9 cellular contexts compared by ENCODE assay signal in genomic region chr15:40807028-40807887, GRCh38. TPM values are rescaled to one million over a fixed set of nuclear protein-coding genes. Genes with fewer than 3 reads are reported as not detected.
DNase-seq lines count a peak whose midpoint lies in the region; ATAC-seq, FAIRE-seq and TF ChIP-seq lines count a peak whose summit lies in the region.
"Had no signal": no experiment of that assay in that cellular context is flagged by ENCODE, and none has a peak within 500 bp of the region (broad histone marks: within the 10 kb centered on the region; RNA-seq: fewer than 3 reads in every experiment).

TSS of gene DNAJC17 (minus strand) at chr15:40807473. CDS start at chr15:40807446, 27 bp downstream.
TSS of gene ZFYVE19 (plus strand) at chr15:40807089. CDS start at chr15:40807590, 501 bp downstream.

- H3K4me1 ChIP-seq in smooth muscle cell (ENCODE audit: low read depth), result peaks cover 6% of the 10 kb centered on the region

- TF ChIP-seq CTCF in WI38 (IDR thresholded peaks at IDR 0.05; ENCODE audit: low read depth, low read length), result no peak
- TF ChIP-seq CTCF in bronchial epithelial cell (IDR thresholded peaks at IDR 0.05; ENCODE audit: insufficient read depth, low read length, severe bottlenecking), result no peak
- TF ChIP-seq CTCF in smooth muscle cell (IDR thresholded peaks at IDR 0.05; ENCODE audit: borderline replicate concordance, insufficient read depth, poor library complexity, severe bottlenecking), result no peak

- H3K36me3 ChIP-seq in bronchial epithelial cell (ENCODE audit: control insufficient read depth, insufficient read depth, low read length) (peaks cover 5% of the 10 kb centered on the region), smooth muscle cell (ENCODE audit: low read depth) (no peaks in the 10 kb centered on the region)

- peaks cover 33% of the 10 kb centered on the region for H3K79me2 ChIP-seq in smooth muscle cell (ENCODE audit: low read depth)

- H3K27ac ChIP-seq in smooth muscle cell (ENCODE audit: low read depth), result peak within 1 kb of the TSS; percentile 49

- H4K20me1 ChIP-seq in smooth muscle cell (ENCODE audit: low read depth), result peaks cover 10% of the 10 kb centered on the region

- WGBS in smooth muscle cell (ENCODE audit: low lambda C conversion rate), result under 1% methylated on average over 55 of the region's 64 CpGs

- no peaks in the 10 kb centered on the region for H3K9me3 ChIP-seq in smooth muscle cell (replicated peaks; ENCODE audit: low read depth)

- peak within 1 kb of the TSS; percentile 73 for H3K9ac ChIP-seq in smooth muscle cell (ENCODE audit: low read depth)

- H2AFZ ChIP-seq in smooth muscle cell (ENCODE audit: low read depth), result peak within 1 kb of the TSS; percentile 99

- DNase-seq in AG08395 (ENCODE audit: low spot score) (peak; percentile 96), NCI-H2227 treated with DMSO at 0.1 percent for 48 hours (lab: John Stamatoyannopoulos, UW) (peak; percentile 92), bronchial epithelial cell (ENCODE audit: low read depth) (peak; percentile 95), iPS-NIHi11 (ENCODE audit: low spot score) (peak; percentile 93), smooth muscle cell (lab: John Stamatoyannopoulos, UW; ENCODE audit: unreplicated experiment) (peak; percentile 75)

- peak within 1 kb of the TSS; percentile 96 for H3K4me3 ChIP-seq in WI38 (ENCODE audit: low read depth, low read length)
- H3K4me3 ChIP-seq in bronchial epithelial cell (ENCODE audit: low read depth, low read length), result peak within 1 kb of the TSS; percentile 85
- H3K4me3 ChIP-seq in smooth muscle cell, result peak within 1 kb of the TSS; percentile 88

- ATAC-seq in GM18907 (IDR thresholded peaks at IDR 0.05; ENCODE audit: unreplicated experiment) (peak; percentile 93), HG03159 (IDR thresholded peaks at IDR 0.05; ENCODE audit: unreplicated experiment) (peak; percentile 93)

- FAIRE-seq in bronchial epithelial cell (lab: Jason Lieb, UNC), result no peak
- FAIRE-seq: colon had no signal

- H3F3A ChIP-seq in smooth muscle cell (ENCODE audit: low read depth), result no peaks in the 10 kb centered on the region

- H3K27me3 ChIP-seq in bronchial epithelial cell (ENCODE audit: control insufficient read depth, insufficient read depth, low read length) (no peaks in the 10 kb centered on the region), smooth muscle cell (ENCODE audit: low read depth) (no peaks in the 10 kb centered on the region)

- peak within 1 kb of the TSS; percentile 82 for H3K4me2 ChIP-seq in smooth muscle cell

RNA-seq across cellular contexts. Expression of gene DNAJC17, which starts in this region (rescaled TPM):
- 21.1 and 30.7 TPM in 2 replicates for total RNA-seq in bronchial epithelial cell
- total RNA-seq in smooth muscle cell, result 23.7 and 25.0 TPM in 2 replicates
- polyA plus RNA-seq in smooth muscle cell, result 33.6 and 35.3 TPM in 2 replicates

RNA-seq across cellular contexts. Expression of gene ZFYVE19, which starts in this region (rescaled TPM):
- 30.3 and 34.0 TPM in 2 replicates for total RNA-seq in bronchial epithelial cell
- 16.5 and 18.1 TPM in 2 replicates for total RNA-seq in smooth muscle cell
- polyA plus RNA-seq in smooth muscle cell, result 30.1 and 31.9 TPM in 2 replicates

Comparison
In these comparisons a context has a peak if more than half of its experiments do, and no peak if none do; other contexts are left out.
1. Peak in every context shown above with its lines: DNase-seq, ATAC-seq, H3K4me3 ChIP-seq and H3K27ac ChIP-seq.